8 cellular contexts compared by ENCODE assay signal in genomic region chr1:226888816-226889215, GRCh38.
"Had no signal": no experiment of that assay in that cellular context is flagged by ENCODE, and none has a peak within 500 bp of the region (broad histone marks: within the 10 kb centered on the region; RNA-seq: fewer than 3 reads in every experiment).

No MANE protein-coding gene starts in this region.

- H3K9me3 ChIP-seq: HAP-1 had no signal

- H3K4me3 ChIP-seq: GM23248, HAP-1, K562 had no signal

- H3K27ac ChIP-seq: GM23248 had no signal

- H3K9me3 Mint-ChIP-seq: HFFc6 had no signal

- H3K4me3 Mint-ChIP-seq: HFFc6 had no signal

- H3K27ac Mint-ChIP-seq: HFFc6 had no signal

- ATAC-seq: HCT116, K562 had no signal

- H3K4me1 ChIP-seq: HAP-1 had no signal

- DNase-seq: GM23248, GOT3, H7, HFFc6, IMR-90 had no signal
